Comparison of ENCODE assay signal across 26 cellular contexts in the genomic region with DNA sequence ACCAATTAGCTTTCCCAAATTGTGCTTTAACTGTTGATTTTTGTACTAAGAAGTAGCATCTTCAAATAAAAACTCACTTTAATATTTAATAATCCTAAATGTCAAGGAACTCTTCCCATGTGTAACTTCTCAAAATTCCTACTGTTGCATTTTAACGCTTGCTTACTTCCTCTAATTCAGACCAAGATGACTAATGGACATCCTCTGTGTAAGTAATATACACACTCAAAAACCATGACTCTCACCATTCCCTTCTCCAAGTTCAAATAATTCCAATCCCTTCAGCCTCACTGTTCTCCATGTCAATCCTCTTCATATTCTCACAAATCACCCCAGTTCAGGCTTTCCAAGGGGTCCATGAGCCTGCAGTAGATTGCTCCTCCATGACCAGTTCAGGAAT. TPM values are rescaled to one million over a fixed set of nuclear protein-coding genes. Genes with fewer than 3 reads are reported as not detected.
DNase-seq lines count a peak whose midpoint lies in the region; ATAC-seq, FAIRE-seq and TF ChIP-seq lines count a peak whose summit lies in the region.
"Had no signal": no experiment of that assay in that cellular context is flagged by ENCODE, and none has a peak within 500 bp of the region (broad histone marks: within the 10 kb centered on the region; RNA-seq: fewer than 3 reads in every experiment).

No MANE protein-coding gene starts in this region.

- no peak overlapping the region for H3K4me3 Mint-ChIP-seq in astrocyte (ENCODE audit: unreplicated experiment)
- H3K4me3 Mint-ChIP-seq: activated CD8-positive, alpha-beta T cell treated with anti-CD3 and anti-CD28 coated beads, Interleukin-2, amount 10 ng/mL, durations not matched to agents 7 days and 5 days; activated naive CD4-positive, alpha-beta T cell treated with anti-CD3 and anti-CD28 coated beads, Interleukin-2, amount 10 ng/mL, durations not matched to agents 7 days and 5 days; activated T-helper 17 cell treated with anti-CD3 and anti-CD28 coated beads, Interleukin-2, amount 50 U/mL, for 72 hours; naive thymus-derived CD8-positive, alpha-beta T cell had no signal

- no peak for TF ChIP-seq POLR2A in spleen (IDR thresholded peaks at IDR 0.05)

- ATAC-seq in GM18517 (IDR thresholded peaks at IDR 0.05; ENCODE audit: unreplicated experiment): no peak

- TF ChIP-seq CTCF in astrocyte (IDR thresholded peaks at IDR 0.05; ENCODE audit: insufficient read depth, low read depth, low read length): no peak
- no peak for TF ChIP-seq CTCF in fibroblast of the aortic adventitia (IDR thresholded peaks at IDR 0.05; ENCODE audit: insufficient read depth, low read length)
- TF ChIP-seq CTCF in spleen (IDR thresholded peaks at IDR 0.05 in 8 of 11, conservative IDR thresholded peaks at IDR 0.05 in 3 of 11): no peak
- TF ChIP-seq CTCF in tibial artery (IDR thresholded peaks at IDR 0.05): no peak

- H3K9me3 ChIP-seq in astrocyte (ENCODE audit: insufficient read depth, low read depth, low read length) (no peaks in the 10 kb centered on the region), spleen (no peaks in the 10 kb centered on the region), tibial artery (no peaks in the 10 kb centered on the region)
- H3K9me3 ChIP-seq: BE2C, heart right ventricle, SJCRH30 had no signal

- H3K4me3 ChIP-seq in astrocyte (ENCODE audit: insufficient read depth, low read depth, low read length): no peak overlapping the region
- no peak overlapping the region for H3K4me3 ChIP-seq in fibroblast of the aortic adventitia (ENCODE audit: low read depth, low read length)
- H3K4me3 ChIP-seq in spleen: no peak overlapping the region
- no peak overlapping the region for H3K4me3 ChIP-seq in tibial artery
- H3K4me3 ChIP-seq: heart right ventricle, lung, SJCRH30 had no signal

- no peak overlapping the region for H3K27ac ChIP-seq in astrocyte (ENCODE audit: low read depth, low read length)
- no peak overlapping the region for H3K27ac ChIP-seq in spleen
- H3K27ac ChIP-seq in tibial artery: no peak overlapping the region
- H3K27ac ChIP-seq: epithelial cell of prostate, foreskin keratinocyte, SJCRH30, WERI-Rb-1 had no signal

- H3K9ac ChIP-seq in astrocyte (ENCODE audit: low read length): no peak overlapping the region

- no peaks in the 10 kb centered on the region for H4K20me1 ChIP-seq in astrocyte (ENCODE audit: insufficient read depth, low read length)

- peak; percentile 63 for FAIRE-seq in astrocyte (lab: Jason Lieb, UNC)
- FAIRE-seq: G401.6, HTR-8/SVneo, keratinocyte had no signal

- no peaks in the 10 kb centered on the region for H3K79me2 ChIP-seq in astrocyte (ENCODE audit: insufficient read depth, low read length)

- peaks cover 11% of the 10 kb centered on the region for H3K27me3 Mint-ChIP-seq in astrocyte (ENCODE audit: low read depth, unreplicated experiment)
- H3K27me3 Mint-ChIP-seq: activated naive CD4-positive, alpha-beta T cell treated with anti-CD3 and anti-CD28 coated beads, Interleukin-2, amount 10 ng/mL, durations not matched to agents 7 days and 5 days had no signal

- WGBS in spleen, 5 donors: 3 to 18% (median 14%) methylated on average over 1 of the region's 1 CpG

- H3K27ac Mint-ChIP-seq in astrocyte (ENCODE audit: unreplicated experiment): no peak overlapping the region
- H3K27ac Mint-ChIP-seq: activated CD8-positive, alpha-beta T cell treated with anti-CD3 and anti-CD28 coated beads, Interleukin-2, amount 10 ng/mL, durations not matched to agents 7 days and 5 days; activated naive CD4-positive, alpha-beta T cell treated with anti-CD3 and anti-CD28 coated beads, Interleukin-2, amount 10 ng/mL, durations not matched to agents 7 days and 5 days; activated T-helper 17 cell treated with anti-CD3 and anti-CD28 coated beads, Interleukin-2, amount 50 U/mL, for 72 hours had no signal

- H3K36me3 Mint-ChIP-seq in astrocyte (ENCODE audit: low read depth, unreplicated experiment): no peaks in the 10 kb centered on the region

- H3K27me3 ChIP-seq in astrocyte (ENCODE audit: insufficient read depth, low read length) (no peaks in the 10 kb centered on the region), spleen (replicated peaks in 1 of 7) (peaks cover 0 to 14% (median 0%) of the 10 kb centered on the region in 7 donors), tibial artery (peaks cover 0 to 6% of the 10 kb centered on the region in 2 donors)
- H3K27me3 ChIP-seq: BE2C, foreskin keratinocyte, SJCRH30 had no signal

- DNase-seq in EH (ENCODE audit: low read depth): peak; percentile 46
- DNase-seq in Kasumi-1 (lab: John Stamatoyannopoulos, UW): peak; percentile 4 to 30
- DNase-seq in astrocyte (ENCODE audit: low read depth): peak; percentile 30
- DNase-seq in fibroblast of the aortic adventitia (ENCODE audit: low read depth): peak; percentile 35
- DNase-seq in spleen: no peak
- no peak for DNase-seq in NAMALWA (ENCODE audit: low spot score)
- DNase-seq in tibial artery: no peak
- DNase-seq: activated CD4-positive, alpha-beta T cell treated with anti-CD3 and anti-CD28 coated beads for 4 hours; activated naive CD4-positive, alpha-beta T cell treated with anti-CD3 and anti-CD28 coated beads, Interleukin-2, amount 10 ng/mL, durations not matched to agents 7 days and 5 days; KG1; NCI-H1436 treated with DMSO at 0.1 percent for 48 hours; T-helper 9 cell; WERI-Rb-1 had no signal

- H3K4me1 ChIP-seq in astrocyte (ENCODE audit: insufficient read depth, low read length): peaks cover 10% of the 10 kb centered on the region
- peaks cover 0 to 14% (median 5%) of the 10 kb centered on the region in 6 donors for H3K4me1 ChIP-seq in spleen
- H3K4me1 ChIP-seq in tibial artery: peaks cover 0 to 7% (median 3%) of the 10 kb centered on the region in 4 donors
- H3K4me1 ChIP-seq: foreskin keratinocyte had no signal

- intact Hi-C loops in spleen (cut with DNase I; ENCODE audit: low total_unique reads) (no loop called here), tibial artery (cut with DNase I; ENCODE audit: low total_unique reads) (loop anchor here (10.0 kb wide), 1 partner anchor 179 kb away; no protein-coding TSS in a partner anchor)

- H3K36me3 ChIP-seq in astrocyte (ENCODE audit: insufficient read depth, low read length) (no peaks in the 10 kb centered on the region), spleen (peaks cover 0 to 37% (median 18%) of the 10 kb centered on the region in 6 donors), tibial artery (peaks cover 10 to 30% (median 10%) of the 10 kb centered on the region in 3 donors)
- H3K36me3 ChIP-seq: SJCRH30 had no signal

- H2AFZ ChIP-seq in astrocyte (ENCODE audit: low read depth, low read length): peak overlapping the region; percentile 9

- H3K4me1 Mint-ChIP-seq in astrocyte (ENCODE audit: low read depth, unreplicated experiment): peaks cover 11% of the 10 kb centered on the region

- peak overlapping the region; percentile 55 for H3K4me2 ChIP-seq in astrocyte (ENCODE audit: low read length)

- no peaks in the 10 kb centered on the region for H3K9me3 Mint-ChIP-seq in astrocyte (ENCODE audit: unreplicated experiment)
- H3K9me3 Mint-ChIP-seq: activated naive CD4-positive, alpha-beta T cell treated with anti-CD3 and anti-CD28 coated beads, Interleukin-2, amount 10 ng/mL, durations not matched to agents 7 days and 5 days; activated T-helper 17 cell treated with anti-CD3 and anti-CD28 coated beads, Interleukin-2, amount 50 U/mL, for 72 hours; naive thymus-derived CD8-positive, alpha-beta T cell had no signal

RNA-seq across cellular contexts. Expression of a gene that starts 13.0 kb away (rescaled TPM):
- total RNA-seq in astrocyte (24.3 and 24.6 TPM in 2 replicates), fibroblast of the aortic adventitia (ENCODE audit: low replicate concordance) (8.5 and 16.4 TPM in 2 replicates), spleen (10 to 100 TPM; 16.2 to 21.4 (median 19.5) TPM)
- 10 to 100 TPM; 23.1 to 37.3 (median 29.2) TPM for polyA plus RNA-seq in spleen

RNA-seq across cellular contexts. Expression of a gene that starts 13.3 kb away (rescaled TPM):
- total RNA-seq in astrocyte (49.5 and 50.7 TPM in 2 replicates), fibroblast of the aortic adventitia (ENCODE audit: low replicate concordance) (16.1 and 28.8 TPM in 2 replicates), spleen (10 to 100 TPM; 24.6 to 38.0 (median 31.5) TPM)
- 10 to 100 TPM; 39.6 to 42.2 (median 40.1) TPM for polyA plus RNA-seq in spleen

Comparison
In these comparisons a context has a peak if more than half of its experiments do, and no peak if none do; other contexts are left out.
1. DNase-seq: peak in EH (single experiment), Kasumi-1 (2 of 2), astrocyte (single experiment) and fibroblast of the aortic adventitia (single experiment); none in spleen (single experiment), NAMALWA (single experiment) and tibial artery (0 of 2).